Comparison of ENCODE assay signal across 33 cellular contexts in the genomic region with DNA sequence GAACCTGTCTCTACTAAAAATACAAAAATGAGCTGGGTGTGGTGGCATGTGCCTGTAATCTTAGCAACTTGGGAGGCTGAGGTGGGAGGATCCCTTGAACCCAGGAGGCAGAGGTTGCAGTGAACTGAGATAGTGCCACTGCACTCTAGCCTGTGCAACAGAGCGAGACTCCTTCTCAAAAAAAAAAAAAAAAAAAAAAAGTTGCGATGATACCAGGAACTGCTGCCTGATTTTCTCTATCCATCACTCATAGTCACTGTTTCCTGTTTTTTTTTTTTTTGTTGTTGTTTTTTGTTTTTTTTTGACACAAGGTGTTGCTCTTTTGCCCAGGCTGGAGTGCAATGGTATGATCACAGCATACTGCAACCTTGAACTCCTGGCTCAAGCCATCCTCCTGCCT. TPM values are rescaled to one million over a fixed set of nuclear protein-coding genes. Genes with fewer than 3 reads are reported as not detected.
A peak's percentile ranks its signal among the peaks of the same experiment; 100 is the strongest.
DNase-seq lines count a peak whose midpoint lies in the region; ATAC-seq, FAIRE-seq and TF ChIP-seq lines count a peak whose summit lies in the region.
"Had no signal": no experiment of that assay in that cellular context is flagged by ENCODE, and none has a peak within 500 bp of the region (broad histone marks: within the 10 kb centered on the region; RNA-seq: fewer than 3 reads in every experiment).

No MANE protein-coding gene starts in this region.

- H3K9me3 ChIP-seq in left ventricle myocardium inferior (replicated peaks) (no peaks in the 10 kb centered on the region), pancreas (no peaks in the 10 kb centered on the region)
- H3K9me3 ChIP-seq: A549, heart right ventricle, vagina had no signal

- TF ChIP-seq CTCF in left ventricle myocardium inferior (IDR thresholded peaks at IDR 0.05; ENCODE audit: borderline replicate concordance) (no peak), RWPE1 (conservative IDR thresholded peaks at IDR 0.05; ENCODE audit: low read depth) (no peak), neural crest cell (conservative IDR thresholded peaks at IDR 0.05) (no peak), pancreas (IDR thresholded peaks at IDR 0.05) (no peak)

- no peaks in the 10 kb centered on the region for H3K27me3 Mint-ChIP-seq in neural crest cell (ENCODE audit: low read depth)
- H3K27me3 Mint-ChIP-seq: activated naive CD4-positive, alpha-beta T cell treated with anti-CD3 and anti-CD28 coated beads, Interleukin-2, amount 50 U/mL, for 24 hours had no signal

- WGBS in pancreas, 2 donors, result 89 to 97% methylated on average over 2 of the region's 2 CpGs

- POLR2A ChIA-PET in RWPE1 (lab: Yijun Ruan, JAX; ENCODE audit: low non-redundant PET), result no interaction called here

- H3K4me3 ChIP-seq in left ventricle myocardium inferior (no peak overlapping the region), pancreas (no peak overlapping the region)
- H3K4me3 ChIP-seq: A549, heart right ventricle, vagina had no signal

- H3K4me1 Mint-ChIP-seq in neural crest cell, result no peaks in the 10 kb centered on the region

- no peak for ATAC-seq in Right ventricle myocardium superior (ENCODE audit: poor library complexity)
- no peak for ATAC-seq in pancreas
- ATAC-seq: SK-N-SH treated with all-trans-retinoic acid at 6 μM for 48 hours had no signal

- H3K9me3 Mint-ChIP-seq in neural crest cell, result no peaks in the 10 kb centered on the region
- H3K9me3 Mint-ChIP-seq: activated naive CD4-positive, alpha-beta T cell treated with anti-CD3 and anti-CD28 coated beads, Interleukin-2, amount 50 U/mL, for 24 hours had no signal

- H3K27me3 ChIP-seq in left ventricle myocardium inferior (ENCODE audit: low read depth) (no peaks in the 10 kb centered on the region), pancreas (no peaks in the 10 kb centered on the region)
- H3K27me3 ChIP-seq: heart right ventricle, vagina had no signal

- no peak for FAIRE-seq in pancreas (lab: Jason Lieb, UNC)
- FAIRE-seq: A549, bronchial epithelial cell, colon had no signal

- H3K36me3 ChIP-seq in left ventricle myocardium inferior (peaks cover 11% of the 10 kb centered on the region), pancreas (no peaks in the 10 kb centered on the region)

- intact Hi-C loops in left ventricle myocardium inferior (cut with micrococcal nuclease) (no loop called here), Right ventricle myocardium superior (cut with DNase I) (no loop called here), pancreas (cut with DNase I) (no loop called here)

- peak overlapping the region; percentile 50 for H3K27ac Mint-ChIP-seq in neural crest cell (ENCODE audit: unreplicated experiment)
- H3K27ac Mint-ChIP-seq: activated naive CD4-positive, alpha-beta T cell treated with anti-CD3 and anti-CD28 coated beads, Interleukin-2, amount 50 U/mL, for 24 hours had no signal

- peak overlapping the region; percentile 70 for H3K27ac ChIP-seq in left ventricle myocardium inferior (replicated peaks)
- H3K27ac ChIP-seq in RWPE1, result peak overlapping the region; percentile 32; the same call in 1 of the 2 replicates
- no peak overlapping the region for H3K27ac ChIP-seq in substantia nigra (ENCODE audit: low read depth, low read length, poor library complexity, severe bottlenecking)
- H3K27ac ChIP-seq in pancreas, result no peak overlapping the region
- H3K27ac ChIP-seq: vagina, VCaP had no signal

- H3K36me3 Mint-ChIP-seq in neural crest cell (ENCODE audit: low read depth), result peaks cover 5% of the 10 kb centered on the region

- H3K4me3 Mint-ChIP-seq in neural crest cell, result no peak overlapping the region
- H3K4me3 Mint-ChIP-seq: activated naive CD4-positive, alpha-beta T cell treated with anti-CD3 and anti-CD28 coated beads, Interleukin-2, amount 50 U/mL, for 24 hours had no signal

- DNase-seq in left ventricle myocardium inferior, result no peak
- DNase-seq in Right ventricle myocardium superior, result no peak
- DNase-seq in RWPE1 (ENCODE audit: low spot score), result no peak
- no peak for DNase-seq in neural crest cell (ENCODE audit: low read depth, low spot score)
- DNase-seq in dermis blood vessel endothelial cell, result no peak
- no peak for DNase-seq in DMS79 treated with DMSO at 0.1 percent for 48 hours (lab: John Stamatoyannopoulos, UW)
- no peak for DNase-seq in substantia nigra (lab: John Stamatoyannopoulos, UW)
- DNase-seq in pancreas, result no peak
- DNase-seq: activated CD4-positive, alpha-beta T cell treated with anti-CD3 and anti-CD28 coated beads, Interleukin-2, amount 50 U/mL, for 48 hours; AML-193; anterior cingulate cortex; effector CD8-positive, alpha-beta T cell; erythroblast; foreskin fibroblast; H7; KBM-7; MM.1S; NCI-H1417 treated with DMSO at 0.1 percent for 48 hours; NCI-H2081 treated with DMSO at 0.1 percent for 48 hours; NCI-H226; NCI-H748 treated with DMSO at 0.1 percent for 48 hours; OCI-M1; right cardiac atrium; stimulated activated CD4-positive, alpha-beta T cell treated with anti-CD3 and anti-CD28 coated beads, Interleukin-2, amount 100 ng/mL, for 48 hours; T-helper 9 cell had no signal

- H3K4me1 ChIP-seq in left ventricle myocardium inferior (peaks cover 31% of the 10 kb centered on the region), pancreas (peaks cover 0 to 8% (median 8%) of the 10 kb centered on the region in 3 donors)

- CTCF ChIA-PET in RWPE1 (lab: Yijun Ruan, JAX), result interaction anchor here (1.2 kb wide), 1 partner anchor 17 kb away, joined by 3 read pairs; no protein-coding TSS in a partner anchor

RNA-seq across cellular contexts. Expression of a gene that starts 59.2 kb away (rescaled TPM):
- total RNA-seq in left ventricle myocardium inferior (17.0 TPM), Right ventricle myocardium superior (24.4 TPM), neural crest cell (34.9 and 38.7 TPM in 2 replicates), dermis blood vessel endothelial cell (35.7 and 70.6 TPM in 2 replicates), pancreas (10 to 100 TPM in 4 of 6 donors, 1 to 10 TPM in 2; 8.5 to 16.8 (median 11.5) TPM)
- 10 to 100 TPM; 11.6 to 12.5 TPM for polyA plus RNA-seq in pancreas

Comparison
In these comparisons a context has a peak if more than half of its experiments do, and no peak if none do; other contexts are left out.
1. H3K27ac ChIP-seq: peak in left ventricle myocardium inferior (single experiment) and RWPE1 (single experiment); none in substantia nigra (single experiment) and pancreas (0 of 4).